37 cellular contexts compared by ENCODE assay signal in the genomic region with DNA sequence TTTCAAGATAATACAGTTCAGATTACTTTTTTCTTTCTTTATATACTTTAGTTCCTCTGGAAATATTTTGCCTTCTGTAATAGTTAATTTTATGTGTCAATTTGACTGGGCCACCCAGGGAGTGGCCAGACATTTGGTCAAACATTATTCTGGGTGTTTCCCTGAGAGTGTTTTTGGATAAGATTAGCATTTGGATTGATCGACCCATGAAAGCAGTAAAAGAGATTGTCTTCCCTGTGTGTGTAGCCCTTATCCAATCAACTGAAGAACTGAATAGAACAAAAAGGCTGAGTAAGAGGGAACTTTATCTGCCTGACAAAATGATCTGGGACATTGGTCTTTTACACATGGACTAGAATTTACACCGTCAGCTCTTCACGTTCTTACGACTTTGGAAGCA.
"Had no signal": no experiment of that assay in that cellular context is flagged by ENCODE, and none has a peak within 500 bp of the region (broad histone marks: within the 10 kb centered on the region; RNA-seq: fewer than 3 reads in every experiment).

No MANE protein-coding gene starts in this region.

- H3K4me3 Mint-ChIP-seq: activated CD4-positive, alpha-beta memory T cell treated with anti-CD3 and anti-CD28 coated beads for 36 hours; activated CD4-positive, alpha-beta T cell treated with anti-CD3 and anti-CD28 coated beads, Interleukin-2, amount 10 ng/mL, durations not matched to agents 24 days and 14 days; activated CD8-positive, alpha-beta T cell treated with anti-CD3 and anti-CD28 coated beads for 36 hours; activated naive CD4-positive, alpha-beta T cell treated with anti-CD3 and anti-CD28 coated beads for 36 hours; activated naive CD8-positive, alpha-beta T cell treated with anti-CD3 and anti-CD28 coated beads for 36 hours; activated T-cell treated with anti-CD3 and anti-CD28 coated beads, Interleukin-2, amount 50 U/mL, for 4 hours; activated T-cell treated with anti-CD3 and anti-CD28 coated beads, Interleukin-2, amount 50 U/mL, for 72 hours; activated T-helper 1 cell treated with anti-CD3 and anti-CD28 coated beads, Interleukin-12 subunit alpha, Interleukin-12 subunit beta, Interleukin-2, Interleukin-4 antibody, amounts not matched to agents 30 ng/mL and 10 ng/mL and 1 ng/mL, durations not matched to agents 14 hours and 24 hours and 36 hours; activated T-helper 17 cell treated with anti-CD3 and anti-CD28 coated beads, Interleukin-2, amount 50 U/mL, for 72 hours; brain; central memory CD8-positive, alpha-beta T cell; T-helper 1 cell treated with Interleukin-12 subunit alpha and Interleukin-12 subunit beta and Interleukin-4 antibody, amounts not matched to agents 30 μg/mL and 1 μg/mL, for 36 hours; T-helper 2 cell treated with Interferon-gamma antibody and Interleukin-4, amounts not matched to agents 5 μg/mL and 100 μg/mL, for 36 hours; WTC11 had no signal

- H3K27ac ChIP-seq: adrenal gland, cardiac muscle cell, WERI-Rb-1 had no signal

- DNase-seq: activated CD4-positive, alpha-beta memory T cell treated with anti-CD3 and anti-CD28 coated beads for 36 hours; activated CD4-positive, alpha-beta T cell treated with anti-CD3 and anti-CD28 coated beads for 4 hours; activated CD4-positive, alpha-beta T cell treated with anti-CD3 and anti-CD28 coated beads, Interleukin-2, amount 10 ng/mL, durations not matched to agents 24 days and 14 days; activated CD4-positive, alpha-beta T cell treated with anti-CD3 and anti-CD28 coated beads, Interleukin-2, amount 50 U/mL, for 1 hour; activated CD4-positive, alpha-beta T cell treated with anti-CD3 and anti-CD28 coated beads, Interleukin-2, amount 50 U/mL, for 4 hours; activated CD4-positive, CD25-positive, alpha-beta regulatory T cell; activated CD8-positive, alpha-beta memory T cell treated with anti-CD3 and anti-CD28 coated beads, Interleukin-2, amount 50 U/mL, for 4 hours; activated CD8-positive, alpha-beta T cell treated with anti-CD3 and anti-CD28 coated beads for 36 hours; activated effector memory CD4-positive, alpha-beta T cell treated with anti-CD3 and anti-CD28 coated beads, Interleukin-2, amount 50 U/mL, for 16 hours; activated gamma-delta T cell treated with Interleukin-2 at 50 U/mL for 16 hours; activated naive CD4-positive, alpha-beta T cell; activated naive CD4-positive, alpha-beta T cell treated with anti-CD3 and anti-CD28 coated beads for 36 hours; activated naive CD4-positive, alpha-beta T cell treated with anti-CD3 and anti-CD28 coated beads, Interleukin-2, amount 50 U/mL, for 16 hours; activated naive CD8-positive, alpha-beta T cell treated with anti-CD3 and anti-CD28 coated beads for 36 hours; activated T-cell treated with anti-CD3 and anti-CD28 coated beads for 4 hours; activated T-cell treated with anti-CD3 and anti-CD28 coated beads, Interleukin-2, amount 50 U/mL, for 1 hour; activated T-cell treated with anti-CD3 and anti-CD28 coated beads, Interleukin-2, amount 50 U/mL, for 4 hours; activated T-cell treated with anti-CD3 and anti-CD28 coated beads, Interleukin-2, amount 50 U/mL, for 72 hours; adrenal gland; amniotic stem cell; aorta; caudate nucleus; SW 1271; T-helper 1 cell; T-helper 2 cell; T-helper 9 cell; WERI-Rb-1 had no signal

- H3K27ac Mint-ChIP-seq: activated CD4-positive, alpha-beta memory T cell treated with anti-CD3 and anti-CD28 coated beads for 36 hours; activated CD4-positive, alpha-beta T cell treated with anti-CD3 and anti-CD28 coated beads, Interleukin-2, amount 10 ng/mL, durations not matched to agents 24 days and 14 days; activated CD8-positive, alpha-beta T cell treated with anti-CD3 and anti-CD28 coated beads for 36 hours; activated naive CD4-positive, alpha-beta T cell treated with anti-CD3 and anti-CD28 coated beads for 36 hours; activated naive CD4-positive, alpha-beta T cell treated with anti-CD3 and anti-CD28 coated beads, Interleukin-2, amount 50 U/mL, for 72 hours; activated naive CD8-positive, alpha-beta T cell treated with anti-CD3 and anti-CD28 coated beads for 36 hours; activated T-cell treated with anti-CD3 and anti-CD28 coated beads, Interleukin-2, amount 50 U/mL, for 72 hours; activated T-helper 1 cell treated with anti-CD3 and anti-CD28 coated beads, Interleukin-12 subunit alpha, Interleukin-12 subunit beta, Interleukin-2, Interleukin-4 antibody, amounts not matched to agents 30 ng/mL and 10 ng/mL and 1 ng/mL, durations not matched to agents 14 hours and 24 hours and 36 hours; activated T-helper 17 cell treated with anti-CD3 and anti-CD28 coated beads, Interleukin-2, amount 50 U/mL, for 72 hours; brain; T-helper 1 cell treated with Interleukin-12 subunit alpha and Interleukin-12 subunit beta and Interleukin-4 antibody, amounts not matched to agents 30 μg/mL and 1 μg/mL, for 36 hours; T-helper 2 cell treated with Interferon-gamma antibody and Interleukin-4, amounts not matched to agents 5 μg/mL and 100 μg/mL, for 36 hours; WTC11 had no signal

- H3K9me3 Mint-ChIP-seq: activated CD4-positive, alpha-beta memory T cell treated with anti-CD3 and anti-CD28 coated beads for 36 hours; activated CD4-positive, alpha-beta T cell treated with anti-CD3 and anti-CD28 coated beads, Interleukin-2, amount 10 ng/mL, durations not matched to agents 24 days and 14 days; activated CD8-positive, alpha-beta T cell treated with anti-CD3 and anti-CD28 coated beads for 36 hours; activated T-cell treated with anti-CD3 and anti-CD28 coated beads, Interleukin-2, amount 50 U/mL, for 4 hours; activated T-helper 17 cell treated with anti-CD3 and anti-CD28 coated beads, Interleukin-2, amount 50 U/mL, for 72 hours had no signal

- H3K4me3 ChIP-seq: adrenal gland, cardiac muscle cell had no signal

- H3K9me3 ChIP-seq: adrenal gland had no signal

- H3K27me3 Mint-ChIP-seq: activated CD4-positive, alpha-beta memory T cell treated with anti-CD3 and anti-CD28 coated beads for 36 hours; activated CD4-positive, alpha-beta T cell treated with anti-CD3 and anti-CD28 coated beads, Interleukin-2, amount 10 ng/mL, durations not matched to agents 24 days and 14 days; activated CD8-positive, alpha-beta T cell treated with anti-CD3 and anti-CD28 coated beads for 36 hours; activated naive CD8-positive, alpha-beta T cell treated with anti-CD3 and anti-CD28 coated beads for 36 hours; activated T-helper 17 cell treated with anti-CD3 and anti-CD28 coated beads, Interleukin-2, amount 50 U/mL, for 72 hours; brain; central memory CD8-positive, alpha-beta T cell had no signal

- H3K36me3 Mint-ChIP-seq: activated CD4-positive, alpha-beta memory T cell treated with anti-CD3 and anti-CD28 coated beads for 36 hours; activated naive CD4-positive, alpha-beta T cell treated with anti-CD3 and anti-CD28 coated beads, Interleukin-2, amount 50 U/mL, for 72 hours; activated naive CD8-positive, alpha-beta T cell treated with anti-CD3 and anti-CD28 coated beads for 36 hours; brain had no signal

- H3K4me1 Mint-ChIP-seq: activated CD4-positive, alpha-beta T cell treated with anti-CD3 and anti-CD28 coated beads, Interleukin-2, amount 10 ng/mL, durations not matched to agents 24 days and 14 days; activated naive CD8-positive, alpha-beta T cell treated with anti-CD3 and anti-CD28 coated beads for 36 hours; activated T-helper 17 cell treated with anti-CD3 and anti-CD28 coated beads, Interleukin-2, amount 50 U/mL, for 72 hours; brain; central memory CD8-positive, alpha-beta T cell had no signal

- H3K4me1 ChIP-seq: adrenal gland had no signal

- H3K27me3 ChIP-seq: adrenal gland, cardiac muscle cell had no signal

- H3K36me3 ChIP-seq: adrenal gland, cardiac muscle cell, WERI-Rb-1 had no signal

- ATAC-seq: activated CD4-positive, CD25-positive, alpha-beta regulatory T cell treated with anti-CD3 and anti-CD28 coated beads, Interleukin-2, amount 50 U/mL, for 24 hours; activated CD8-positive, alpha-beta T cell treated with anti-CD3 and anti-CD28 coated beads for 36 hours; activated naive CD4-positive, alpha-beta T cell treated with anti-CD3 and anti-CD28 coated beads, Interleukin-2, amount 50 U/mL, for 72 hours; activated T-cell treated with anti-CD3 and anti-CD28 coated beads, Interleukin-2, amount 50 U/mL, for 4 hours; activated T-cell treated with anti-CD3 and anti-CD28 coated beads, Interleukin-2, amount 50 U/mL, for 72 hours; activated T-helper 17 cell treated with anti-CD3 and anti-CD28 coated beads, Interleukin-2, amount 50 U/mL, for 72 hours; WTC11 had no signal
